Comparison of ENCODE assay signal across 8 cellular contexts in genomic region chr3:197959500-197959890, GRCh38. TPM values are rescaled to one million over a fixed set of nuclear protein-coding genes. Genes with fewer than 3 reads are reported as not detected.
DNase-seq lines count a peak whose midpoint lies in the region; ATAC-seq and TF ChIP-seq lines count a peak whose summit lies in the region.

No MANE protein-coding gene starts in this region.

- H3K4me1 ChIP-seq in GM23338 (ENCODE audit: insufficient read depth) (peaks cover 6% of the 10 kb centered on the region; the same call in 1 of the 2 replicates), foreskin keratinocyte (no peaks in the 10 kb centered on the region), skeletal muscle satellite cell (ENCODE audit: control insufficient read depth, insufficient read depth, low read length) (peaks cover 15% of the 10 kb centered on the region)

- DNase-seq in GM23338 (ENCODE audit: low spot score) (no peak), WERI-Rb-1 (no peak), foreskin keratinocyte (no peak), COR-L47 (lab: John Stamatoyannopoulos, UW) (no peak), NCI-H2081 treated with DMSO at 0.1 percent for 48 hours (lab: John Stamatoyannopoulos, UW) (no peak), head of caudate nucleus (no peak)

- peaks cover 14% of the 10 kb centered on the region; the same call in 2 of the 3 replicates for H3K4me1 Mint-ChIP-seq in GM23338

- H2AFZ ChIP-seq in GM23338, result peak overlapping the region; percentile 73

- no peaks in the 10 kb centered on the region for H3K79me2 ChIP-seq in GM23338 (replicated peaks; ENCODE audit: insufficient read depth)

- H3K27ac Mint-ChIP-seq in GM23338, result peak overlapping the region; percentile 91

- no peaks in the 10 kb centered on the region for H3K9me2 ChIP-seq in GM23338 (ENCODE audit: insufficient read depth)

- no peaks in the 10 kb centered on the region for H3K27me3 ChIP-seq in GM23338 (ENCODE audit: insufficient read depth)
- no peaks in the 10 kb centered on the region for H3K27me3 ChIP-seq in WERI-Rb-1 (ENCODE audit: insufficient read depth, low read depth, severe bottlenecking)
- no peaks in the 10 kb centered on the region for H3K27me3 ChIP-seq in foreskin keratinocyte
- H3K27me3 ChIP-seq in skeletal muscle satellite cell (ENCODE audit: control insufficient read depth, insufficient read depth, low read length), result no peaks in the 10 kb centered on the region

- peak overlapping the region; percentile 92 for H3K4me3 Mint-ChIP-seq in GM23338

- TF ChIP-seq CTCF in GM23338 (conservative IDR thresholded peaks at IDR 0.05; ENCODE audit: low read depth in 2 of 2) (no peak), WERI-Rb-1 (IDR thresholded peaks at IDR 0.05; ENCODE audit: low read depth, low read length) (no peak), foreskin keratinocyte (conservative IDR thresholded peaks at IDR 0.05) (no peak)

- H3K9me3 ChIP-seq in WERI-Rb-1 (ENCODE audit: severe bottlenecking) (no peaks in the 10 kb centered on the region), skeletal muscle satellite cell (replicated peaks; ENCODE audit: low read length) (no peaks in the 10 kb centered on the region)

- H3F3A ChIP-seq in GM23338 (replicated peaks; ENCODE audit: low read depth), result peaks cover 31% of the 10 kb centered on the region

- H3K4me3 ChIP-seq in GM23338 (peak overlapping the region; percentile 91), WERI-Rb-1 (ENCODE audit: low read depth, low read length) (peak overlapping the region; percentile 65), skeletal muscle satellite cell (ENCODE audit: low read length) (peak overlapping the region; percentile 81)

- H3K4me2 ChIP-seq in GM23338 (peak overlapping the region; percentile 95), skeletal muscle satellite cell (ENCODE audit: low read length) (peak overlapping the region; percentile 92)

- H3K27ac ChIP-seq in GM23338 (ENCODE audit: low read depth) (no peak overlapping the region), WERI-Rb-1 (no peak overlapping the region), foreskin keratinocyte (peak overlapping the region; percentile 8)

- ATAC-seq in GM23338, result no peak
- ATAC-seq in foreskin keratinocyte, result no peak
- no peak for ATAC-seq in GM19328 (IDR thresholded peaks at IDR 0.05; ENCODE audit: unreplicated experiment)

- no peaks in the 10 kb centered on the region for H3K9me3 Mint-ChIP-seq in GM23338

- H3K27me3 Mint-ChIP-seq in GM23338 (ENCODE audit: insufficient read depth, low read depth, poor library complexity), result peaks cover 20% of the 10 kb centered on the region

- peaks cover 26% of the 10 kb centered on the region for H3K36me3 Mint-ChIP-seq in GM23338 (ENCODE audit: low read depth)

- peaks cover 18% of the 10 kb centered on the region for H3K36me3 ChIP-seq in GM23338 (ENCODE audit: insufficient read depth)
- H3K36me3 ChIP-seq in WERI-Rb-1, result peaks cover 9% of the 10 kb centered on the region
- H3K36me3 ChIP-seq in skeletal muscle satellite cell (ENCODE audit: insufficient read depth, low read length), result peaks cover 32% of the 10 kb centered on the region

- peaks cover 11% of the 10 kb centered on the region for H4K20me1 ChIP-seq in GM23338 (replicated peaks; ENCODE audit: insufficient read depth)

- H3K9ac ChIP-seq in skeletal muscle satellite cell (ENCODE audit: low read depth, low read length), result peak overlapping the region; percentile 53

- intact Hi-C loops in head of caudate nucleus (cut with DNase I), result no loop called here

TF ChIP-seq in GM23338, 12 proteins besides CTCF, POLR2A, EP300 and RAD21 (continues in another document):
- TF ChIP-seq STAT1 (IDR thresholded peaks at IDR 0.05; ENCODE audit: unreplicated experiment) (no peak), EZH2 (IDR thresholded peaks at IDR 0.05; ENCODE audit: low read depth, unreplicated experiment) (no peak), NANOG (IDR thresholded peaks at IDR 0.05; ENCODE audit: borderline replicate concordance) (no peak), EZH2phosphoT487 (IDR thresholded peaks at IDR 0.05; ENCODE audit: unreplicated experiment) (no peak), POLR2AphosphoS5 (IDR thresholded peaks at IDR 0.05; ENCODE audit: low read depth) (no peak), REST (IDR thresholded peaks at IDR 0.05; ENCODE audit: unreplicated experiment) (no peak), ZNF331 (CRISPR knock-in tag; IDR thresholded peaks at IDR 0.05; ENCODE audit: low read depth) (no peak), ZNF114 (CRISPR knock-in tag; IDR thresholded peaks at IDR 0.05) (no peak), CREB1 (CRISPR knock-in tag; IDR thresholded peaks at IDR 0.05; ENCODE audit: low read depth) (no peak), JUNB (IDR thresholded peaks at IDR 0.05; ENCODE audit: unreplicated experiment) (no peak), ETS1 (IDR thresholded peaks at IDR 0.05) (no peak)

RNA-seq across cellular contexts. Expression of gene LMLN, which starts 0.5 kb away (rescaled TPM):
- total RNA-seq in GM23338 (2014; rRNA removed; shearing (Covaris generic)), result 2.9 and 4.3 TPM in 2 replicates
- polyA plus RNA-seq in GM23338 (2016; fragmentation: Nextera tagmentation; extraction: Ambion mirVana) (1.6 and 2.3 TPM in 2 replicates), foreskin keratinocyte (0.75 and 0.93 TPM in 2 replicates)
- 3.5 and 4.5 TPM in 2 replicates for total RNA-seq in foreskin keratinocyte
- 8.1 and 8.3 TPM in 2 replicates for total RNA-seq in skeletal muscle satellite cell (2012; rRNA removed)

RNA-seq across cellular contexts. Expression of gene RPL35A, which starts 9.5 kb away (rescaled TPM):
- 844 and 1,070 TPM in 2 replicates for total RNA-seq in GM23338 (2014; rRNA removed; shearing (Covaris generic))
- polyA plus RNA-seq in GM23338 (2016; fragmentation: Nextera tagmentation; extraction: Ambion mirVana) (2,038 and 2,096 TPM in 2 replicates), foreskin keratinocyte (1,932 and 1,962 TPM in 2 replicates)
- total RNA-seq in foreskin keratinocyte, result 1,189 and 1,229 TPM in 2 replicates
- total RNA-seq in skeletal muscle satellite cell (2012; rRNA removed), result 537 and 796 TPM in 2 replicates
